Comparison of ENCODE assay signal across 16 cellular contexts in the genomic region with DNA sequence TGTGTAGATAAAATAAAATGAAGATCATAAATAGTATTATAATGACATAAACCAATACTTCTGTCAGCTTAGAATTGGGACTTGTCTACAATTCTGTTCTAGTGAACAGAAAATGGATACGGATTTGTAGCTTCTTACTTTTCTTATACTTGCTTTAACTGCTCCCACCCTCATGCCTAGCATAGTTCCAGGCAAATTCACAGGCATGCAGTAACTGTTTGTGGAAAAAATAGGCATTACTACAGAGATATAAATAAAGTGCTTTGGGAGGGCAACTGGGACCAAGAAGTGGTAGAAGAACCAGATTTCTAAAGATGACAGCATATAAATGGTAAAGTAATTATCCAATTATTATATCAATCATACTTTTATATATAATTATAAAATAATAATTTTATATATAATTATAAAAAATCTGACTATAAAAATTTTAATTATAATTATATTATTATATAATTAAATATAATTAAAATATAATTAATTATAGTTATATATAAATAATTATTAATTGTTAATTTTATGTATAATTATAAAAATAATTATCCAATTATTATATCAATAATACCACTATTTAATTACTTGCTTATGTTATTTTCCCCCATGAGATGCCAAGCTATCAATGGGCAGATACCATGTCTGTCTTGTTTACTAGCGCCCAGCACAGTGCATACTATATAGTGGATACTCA.
DNase-seq lines count a peak whose midpoint lies in the region; ATAC-seq, FAIRE-seq and TF ChIP-seq lines count a peak whose summit lies in the region.
"Had no signal": no experiment of that assay in that cellular context is flagged by ENCODE, and none has a peak within 500 bp of the region (broad histone marks: within the 10 kb centered on the region; RNA-seq: fewer than 3 reads in every experiment).

No MANE protein-coding gene starts in this region.

- H3K27ac Mint-ChIP-seq in WTC11: no peak overlapping the region

- CTCF ChIA-PET in WTC11 (lab: Charles Lee): interaction anchor here (0.5 to 1.3 kb wide), 2 partner anchors 142 to 226 kb away, joined by 3 read pairs; no protein-coding TSS in a partner anchor

- no peaks in the 10 kb centered on the region for H3K4me1 ChIP-seq in smooth muscle cell (ENCODE audit: low read depth)

- peaks cover 35% of the 10 kb centered on the region for H3K4me1 Mint-ChIP-seq in WTC11

- no peaks in the 10 kb centered on the region for H3K36me3 Mint-ChIP-seq in WTC11

- DNase-seq in WTC11 (ENCODE audit: low spot score): no peak
- peak; percentile 57 for DNase-seq in fibroblast of peridontal ligament (ENCODE audit: extremely low read depth)
- DNase-seq in smooth muscle cell (lab: John Stamatoyannopoulos, UW; ENCODE audit: unreplicated experiment): no peak
- no peak for DNase-seq in SIG-M5 treated with dmso at 0.1 percent for 504 hours (lab: John Stamatoyannopoulos, UW; ENCODE audit: unreplicated experiment)
- DNase-seq in NCI-H2171 (lab: John Stamatoyannopoulos, UW): no peak
- DNase-seq in NCI-H2196 treated with DMSO at 0.1 percent for 48 hours (lab: John Stamatoyannopoulos, UW; ENCODE audit: unreplicated experiment): no peak
- DNase-seq: DMS153, NCI-H1048, NCI-H446 treated with DMSO at 0.1 percent for 48 hours, NCI-H748 treated with DMSO at 0.1 percent for 48 hours, PC-9 had no signal

- no peak for ATAC-seq in WTC11
- ATAC-seq: GM12878, HCT116 had no signal

- no peak overlapping the region for H3K27ac ChIP-seq in smooth muscle cell (ENCODE audit: low read depth)
- H3K27ac ChIP-seq: C4-2B, PC-9 had no signal

- H3K27me3 Mint-ChIP-seq in WTC11 (ENCODE audit: low read depth): no peaks in the 10 kb centered on the region; the same call in 1 of the 2 replicates

- no peaks in the 10 kb centered on the region for H3K9me3 ChIP-seq in smooth muscle cell (replicated peaks; ENCODE audit: low read depth)

- FAIRE-seq in G401.6 (lab: Jason Lieb, UNC): peak; percentile 99
- FAIRE-seq: GM19239 had no signal

- no peak for TF ChIP-seq CTCF in WTC11 (IDR thresholded peaks at IDR 0.05)
- no peak for TF ChIP-seq CTCF in smooth muscle cell (IDR thresholded peaks at IDR 0.05; ENCODE audit: borderline replicate concordance, insufficient read depth, poor library complexity, severe bottlenecking)

- H3F3A ChIP-seq in smooth muscle cell (ENCODE audit: low read depth): no peaks in the 10 kb centered on the region

- H3K27me3 ChIP-seq in smooth muscle cell (ENCODE audit: low read depth): no peaks in the 10 kb centered on the region

- no peak overlapping the region for H3K4me3 Mint-ChIP-seq in WTC11

- no peak overlapping the region for H2AFZ ChIP-seq in smooth muscle cell (ENCODE audit: low read depth)
- H2AFZ ChIP-seq: PC-9 had no signal

- H3K4me2 ChIP-seq in smooth muscle cell: peak overlapping the region; percentile 48
- H3K4me2 ChIP-seq: PC-9 had no signal

- peaks cover 9% of the 10 kb centered on the region for H3K9me3 Mint-ChIP-seq in WTC11

- H4K20me1 ChIP-seq in smooth muscle cell (ENCODE audit: low read depth): no peaks in the 10 kb centered on the region

- 75% methylated on average over 2 of the region's 2 CpGs for WGBS in smooth muscle cell (ENCODE audit: low lambda C conversion rate)

- H3K79me2 ChIP-seq in smooth muscle cell (ENCODE audit: low read depth): no peaks in the 10 kb centered on the region

- H3K9ac ChIP-seq in smooth muscle cell (ENCODE audit: low read depth): no peak overlapping the region

- POLR2A ChIA-PET in WTC11 (lab: Charles Lee): no interaction called here

- no peak overlapping the region for H3K4me3 ChIP-seq in smooth muscle cell
- H3K4me3 ChIP-seq: GM12878, PC-9 had no signal

- no peaks in the 10 kb centered on the region for H3K36me3 ChIP-seq in smooth muscle cell (ENCODE audit: low read depth)

TF ChIP-seq in WTC11, 78 proteins besides CTCF, POLR2A, EP300 and RAD21:
- TF ChIP-seq HMGA2 (CRISPR knock-in tag; IDR thresholded peaks at IDR 0.05): peak; percentile 93
- TF ChIP-seq, protein P1, sequence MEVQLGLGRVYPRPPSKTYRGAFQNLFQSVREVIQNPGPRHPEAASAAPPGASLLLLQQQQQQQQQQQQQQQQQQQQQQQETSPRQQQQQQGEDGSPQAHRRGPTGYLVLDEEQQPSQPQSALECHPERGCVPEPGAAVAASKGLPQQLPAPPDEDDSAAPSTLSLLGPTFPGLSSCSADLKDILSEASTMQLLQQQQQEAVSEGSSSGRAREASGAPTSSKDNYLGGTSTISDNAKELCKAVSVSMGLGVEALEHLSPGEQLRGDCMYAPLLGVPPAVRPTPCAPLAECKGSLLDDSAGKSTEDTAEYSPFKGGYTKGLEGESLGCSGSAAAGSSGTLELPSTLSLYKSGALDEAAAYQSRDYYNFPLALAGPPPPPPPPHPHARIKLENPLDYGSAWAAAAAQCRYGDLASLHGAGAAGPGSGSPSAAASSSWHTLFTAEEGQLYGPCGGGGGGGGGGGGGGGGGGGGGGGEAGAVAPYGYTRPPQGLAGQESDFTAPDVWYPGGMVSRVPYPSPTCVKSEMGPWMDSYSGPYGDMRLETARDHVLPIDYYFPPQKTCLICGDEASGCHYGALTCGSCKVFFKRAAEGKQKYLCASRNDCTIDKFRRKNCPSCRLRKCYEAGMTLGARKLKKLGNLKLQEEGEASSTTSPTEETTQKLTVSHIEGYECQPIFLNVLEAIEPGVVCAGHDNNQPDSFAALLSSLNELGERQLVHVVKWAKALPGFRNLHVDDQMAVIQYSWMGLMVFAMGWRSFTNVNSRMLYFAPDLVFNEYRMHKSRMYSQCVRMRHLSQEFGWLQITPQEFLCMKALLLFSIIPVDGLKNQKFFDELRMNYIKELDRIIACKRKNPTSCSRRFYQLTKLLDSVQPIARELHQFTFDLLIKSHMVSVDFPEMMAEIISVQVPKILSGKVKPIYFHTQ (CRISPR knock-in tag; IDR thresholded peaks at IDR 0.05): no peak
- TF ChIP-seq MYBL2 (CRISPR knock-in tag; IDR thresholded peaks at IDR 0.05): no peak
- TF ChIP-seq ARID4B (CRISPR knock-in tag; IDR thresholded peaks at IDR 0.05; ENCODE audit: borderline replicate concordance): no peak
- TF ChIP-seq ZBTB21 (CRISPR knock-in tag; IDR thresholded peaks at IDR 0.05; ENCODE audit: borderline replicate concordance): no peak
- no peak for TF ChIP-seq JAZF1 (CRISPR knock-in tag; IDR thresholded peaks at IDR 0.05)
